ENCODE assay signal across 8 cellular contexts in the genomic region with DNA sequence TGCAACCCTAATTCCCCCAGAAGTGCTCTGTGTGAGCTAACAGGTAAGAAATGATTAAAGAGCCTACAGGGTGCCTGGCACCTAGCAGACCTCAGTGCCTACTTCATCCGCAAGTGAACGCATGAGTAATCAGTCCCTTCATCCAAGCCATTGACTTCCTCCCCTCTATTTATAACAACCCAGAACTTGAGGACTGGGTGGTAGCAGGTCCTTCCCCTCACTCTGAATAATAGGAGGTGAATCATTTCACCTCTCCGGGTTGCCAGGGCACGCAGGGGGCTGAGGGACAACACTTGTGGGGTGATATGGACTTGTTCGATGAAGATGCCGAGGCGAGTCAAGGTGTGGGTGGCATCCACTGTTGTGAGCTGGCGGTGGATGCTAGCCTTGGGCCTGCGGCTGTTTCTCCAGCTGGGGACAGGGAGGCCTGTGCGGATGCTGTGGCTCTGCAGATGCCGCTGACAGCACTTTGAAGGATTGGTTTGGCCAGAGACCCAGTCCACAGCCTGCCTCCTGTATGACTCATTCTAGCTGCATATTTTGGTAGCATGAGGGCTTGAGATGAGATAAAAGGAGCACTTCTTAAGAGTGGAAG. TPM values are rescaled to one million over a fixed set of nuclear protein-coding genes. Genes with fewer than 3 reads are reported as not detected.
A peak's percentile ranks its signal among the peaks of the same experiment; 100 is the strongest.
DNase-seq lines count a peak whose midpoint lies in the region; ATAC-seq and TF ChIP-seq lines count a peak whose summit lies in the region.

No MANE protein-coding gene starts in this region.

- H3K27ac ChIP-seq in CD4-positive, alpha-beta T cell (ENCODE audit: low read depth, low read length) = peak overlapping the region; percentile 70
- H3K27ac ChIP-seq in coronary artery = peak overlapping the region; percentile 67 to 84

- peaks cover 63% of the 10 kb centered on the region for H3K4me1 ChIP-seq in Loucy (ENCODE audit: insufficient read depth, low read length, poor library complexity, severe bottlenecking)
- peaks cover 29% of the 10 kb centered on the region for H3K4me1 ChIP-seq in mucosa of descending colon (ENCODE audit: low read depth)

- H3K4me1 Mint-ChIP-seq in CD4-positive, alpha-beta T cell (ENCODE audit: low read depth) = peaks cover 98% of the 10 kb centered on the region

- no peaks in the 10 kb centered on the region for H3K36me3 ChIP-seq in Loucy (ENCODE audit: insufficient read depth, low read length)
- no peaks in the 10 kb centered on the region for H3K36me3 ChIP-seq in mucosa of descending colon (ENCODE audit: low read depth)

- H2AFZ ChIP-seq in Loucy (ENCODE audit: low read length) = no peak overlapping the region

- POLR2A ChIA-PET in CD4-positive, alpha-beta T cell (lab: Charles Lee) = interaction anchor here (1.0 to 11.7 kb wide), 10 partner anchors 9 to 143 kb away, joined by 3 to 326 read pairs (median 4); a partner anchor contains a TSS

- H3K27ac Mint-ChIP-seq in CD4-positive, alpha-beta T cell = peak overlapping the region; percentile 93

- H3K4me3 ChIP-seq in Loucy (ENCODE audit: low read length, poor library complexity, severe bottlenecking) (no peak overlapping the region), coronary artery (no peak overlapping the region), mucosa of descending colon (no peak overlapping the region)

- intact Hi-C loops in CD4-positive, alpha-beta T cell (cut with DNase I, micrococcal nuclease) = loop anchor here in 1 of 2 experiments (1.0 to 5.0 kb wide), 3 partner anchors 9 to 172 kb away; a partner anchor contains a TSS
- intact Hi-C loops in mucosa of descending colon (cut with DNase I, micrococcal nuclease) = no loop called here

- H3K9me3 Mint-ChIP-seq in CD4-positive, alpha-beta T cell = no peaks in the 10 kb centered on the region

- H3K4me2 ChIP-seq in Loucy (ENCODE audit: low read depth, low read length, poor library complexity, severe bottlenecking) = peak overlapping the region; percentile 46

- H4K20me1 ChIP-seq in Loucy (ENCODE audit: insufficient read depth, low read length, poor library complexity, severe bottlenecking) = peaks cover 39% of the 10 kb centered on the region

- peak; percentile 40 to 78 (median 64) for DNase-seq in CD4-positive, alpha-beta T cell
- peak; percentile 61 to 79 for DNase-seq in activated CD4-positive, alpha-beta T cell treated with anti-CD3 and anti-CD28 coated beads, Interleukin-2, amount 50 U/mL, for 24 hours (ENCODE audit: low read depth in 1 of 2, low spot score in 1 of 2)
- peak; percentile 83 for DNase-seq in coronary artery (ENCODE audit: low spot score)
- DNase-seq in mucosa of descending colon = peak in 2 of 3 donors; percentile 45 to 68
- DNase-seq in stimulated activated naive CD4-positive, alpha-beta T cell treated with Interleukin-2 at 50 U/mL for 16 hours (lab: John Stamatoyannopoulos, UW) = peak; percentile 88
- no peak for DNase-seq in NCI-H774 (lab: John Stamatoyannopoulos, UW)

- peak; percentile 67 for ATAC-seq in CD4-positive, alpha-beta T cell (ENCODE audit: poor library complexity)
- ATAC-seq in GM21576 (IDR thresholded peaks at IDR 0.05; ENCODE audit: unreplicated experiment) (peak; percentile 27), mucosa of descending colon (no peak)

- peaks cover 26% of the 10 kb centered on the region for H3K36me3 Mint-ChIP-seq in CD4-positive, alpha-beta T cell (ENCODE audit: low read depth)

- H3K27me3 Mint-ChIP-seq in CD4-positive, alpha-beta T cell = no peaks in the 10 kb centered on the region

- H3K4me3 Mint-ChIP-seq in CD4-positive, alpha-beta T cell = peak overlapping the region; percentile 64

- no peaks in the 10 kb centered on the region for H3K9me3 ChIP-seq in CD4-positive, alpha-beta T cell (ENCODE audit: control insufficient read depth, low read length)
- H3K9me3 ChIP-seq in Loucy (ENCODE audit: insufficient read depth, low read depth, low read length) (no peaks in the 10 kb centered on the region), mucosa of descending colon (no peaks in the 10 kb centered on the region)

- no peaks in the 10 kb centered on the region for H3F3A ChIP-seq in Loucy (ENCODE audit: low read depth)

- TF ChIP-seq CTCF in CD4-positive, alpha-beta T cell (IDR thresholded peaks at IDR 0.05) = no peak
- TF ChIP-seq CTCF in Loucy (conservative IDR thresholded peaks at IDR 0.05; ENCODE audit: low read length) = no peak
- TF ChIP-seq CTCF in coronary artery (IDR thresholded peaks at IDR 0.05) = no peak
- TF ChIP-seq CTCF in mucosa of descending colon (IDR thresholded peaks at IDR 0.05) = no peak

- H3K9me2 ChIP-seq in Loucy (replicated peaks; ENCODE audit: low read depth, low read length) = no peaks in the 10 kb centered on the region

- peaks cover 100% of the 10 kb centered on the region for H3K79me2 ChIP-seq in Loucy (ENCODE audit: insufficient read depth, low read length)

- CTCF ChIA-PET in CD4-positive, alpha-beta T cell (lab: Charles Lee) = interaction anchor here (0.7 to 7.3 kb wide), 4 partner anchors 8 to 37 kb away, joined by 3 to 75 read pairs (median 6); a partner anchor contains a TSS

- no peak overlapping the region for H3K9ac ChIP-seq in Loucy (ENCODE audit: low read depth, low read length, poor library complexity, severe bottlenecking)

- H3K27me3 ChIP-seq in CD4-positive, alpha-beta T cell (ENCODE audit: control insufficient read depth, insufficient read depth, low read length) = no peaks in the 10 kb centered on the region
- H3K27me3 ChIP-seq in Loucy (ENCODE audit: insufficient read depth, low read length, poor library complexity, severe bottlenecking) = no peaks in the 10 kb centered on the region

RNA-seq across cellular contexts. Expression of a gene that starts 12.3 kb away (rescaled TPM):
- 100 to 1,000 TPM; 235 to 241 TPM for total RNA-seq in CD4-positive, alpha-beta T cell
- total RNA-seq in mucosa of descending colon = 100 to 1,000 TPM in 2 of 3 donors, 10 to 100 TPM in 1; 58.3 to 195 (median 109) TPM
